8 cellular contexts compared by ENCODE assay signal in the genomic region with DNA sequence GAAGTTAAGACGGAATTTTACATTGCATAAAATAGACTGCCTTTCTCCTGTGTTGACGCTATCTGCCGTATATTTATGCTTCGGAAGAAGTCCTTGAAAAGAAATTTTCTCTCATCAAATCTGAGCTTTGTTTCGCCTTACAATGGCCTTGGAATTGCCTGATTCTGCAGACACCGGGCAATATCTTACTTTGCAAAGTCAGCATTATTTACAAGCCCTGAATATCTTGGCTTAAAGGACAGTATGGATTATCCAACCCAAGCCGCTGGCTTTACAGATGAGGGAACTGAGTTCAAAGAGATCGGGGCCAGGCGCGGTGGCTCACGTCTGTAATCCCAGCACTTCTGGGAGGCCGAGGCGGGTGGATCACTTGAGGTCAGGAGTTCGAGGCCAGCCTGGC. TPM values are rescaled to one million over a fixed set of nuclear protein-coding genes. Genes with fewer than 3 reads are reported as not detected.
DNase-seq lines count a peak whose midpoint lies in the region; ATAC-seq and TF ChIP-seq lines count a peak whose summit lies in the region.

No MANE protein-coding gene starts in this region.

- no peaks in the 10 kb centered on the region for H3K9me3 ChIP-seq in left ventricle myocardium inferior (replicated peaks)
- H3K9me3 ChIP-seq in muscle layer of colon (ENCODE audit: low read length) = no peaks in the 10 kb centered on the region
- H3K9me3 ChIP-seq in A673 (ENCODE audit: low read depth, low read length, poor library complexity, severe bottlenecking) = no peaks in the 10 kb centered on the region

- CTCF ChIA-PET in A673 (lab: Charles Lee) = no interaction called here

- POLR2A ChIA-PET in A673 (lab: Charles Lee; ENCODE audit: low non-redundant PET) = no interaction called here

- peak overlapping the region; percentile 98 for H3K4me3 ChIP-seq in left ventricle myocardium inferior
- H3K4me3 ChIP-seq in muscle layer of colon (ENCODE audit: low read depth in 1 of 2, low read length in 2 of 2) = peak overlapping the region in 1 of 2 donors; percentile 100
- H3K4me3 ChIP-seq in A673 (ENCODE audit: low read depth, low read length, poor library complexity, severe bottlenecking) = no peak overlapping the region

- no TSS peak for BruUV-seq in A673 (replicated peaks; lab: Mats Ljungman, UMichigan)

- H3K27ac ChIP-seq in left ventricle myocardium inferior (replicated peaks) (no peak overlapping the region), muscle layer of colon (ENCODE audit: low read depth, low read length) (no peak overlapping the region), A673 (ENCODE audit: low read depth, low read length, poor library complexity, severe bottlenecking) (no peak overlapping the region)

- peaks cover 4% of the 10 kb centered on the region for H3K36me3 Mint-ChIP-seq in activated naive CD8-positive, alpha-beta T cell treated with anti-CD3 and anti-CD28 coated beads, Interleukin-2, amount 50 U/mL, for 24 hours (ENCODE audit: low read depth)
- peaks cover 5% of the 10 kb centered on the region for H3K36me3 Mint-ChIP-seq in type B pancreatic cell

- H3K4me1 ChIP-seq in left ventricle myocardium inferior (peaks cover 42% of the 10 kb centered on the region), muscle layer of colon (ENCODE audit: insufficient read depth, low read length) (peaks cover 15% of the 10 kb centered on the region), A673 (ENCODE audit: insufficient read depth, low read length, poor library complexity, severe bottlenecking) (peaks cover 6% of the 10 kb centered on the region)

- no peaks in the 10 kb centered on the region for H3K9me3 Mint-ChIP-seq in activated naive CD8-positive, alpha-beta T cell treated with anti-CD3 and anti-CD28 coated beads, Interleukin-2, amount 50 U/mL, for 24 hours
- no peaks in the 10 kb centered on the region for H3K9me3 Mint-ChIP-seq in type B pancreatic cell

- peak overlapping the region; percentile 44 for H3K9ac ChIP-seq in muscle layer of colon (ENCODE audit: low read length)

- H3K27ac Mint-ChIP-seq in activated naive CD8-positive, alpha-beta T cell treated with anti-CD3 and anti-CD28 coated beads, Interleukin-2, amount 50 U/mL, for 24 hours = no peak overlapping the region
- H3K27ac Mint-ChIP-seq in type B pancreatic cell = no peak overlapping the region

- DNase-seq in left ventricle myocardium inferior = no peak
- DNase-seq in left ventricle myocardium superior = no peak
- DNase-seq in activated naive CD8-positive, alpha-beta T cell treated with anti-CD3 and anti-CD28 coated beads, Interleukin-2, amount 50 U/mL, for 24 hours = no peak
- DNase-seq in type B pancreatic cell (ENCODE audit: extremely low spot score, unreplicated experiment) = no peak
- DNase-seq in NCI-H1694 (lab: John Stamatoyannopoulos, UW) = no peak
- DNase-seq in A673 (ENCODE audit: low spot score) = no peak
- no peak for DNase-seq in HCEC 1CT

- no peak for TF ChIP-seq CTCF in left ventricle myocardium inferior (IDR thresholded peaks at IDR 0.05; ENCODE audit: borderline replicate concordance)
- no peak for TF ChIP-seq CTCF in type B pancreatic cell (conservative IDR thresholded peaks at IDR 0.05)
- TF ChIP-seq CTCF in A673 (conservative IDR thresholded peaks at IDR 0.05; ENCODE audit: low read depth, low read length) = no peak

- H3K27me3 ChIP-seq in left ventricle myocardium inferior (ENCODE audit: low read depth) = no peaks in the 10 kb centered on the region
- H3K27me3 ChIP-seq in muscle layer of colon (ENCODE audit: control insufficient read depth in 1 of 2, insufficient read depth in 2 of 2, low read length in 2 of 2) = no peaks in the 10 kb centered on the region
- H3K27me3 ChIP-seq in A673 (replicated peaks; ENCODE audit: insufficient read depth, low read depth, low read length, poor library complexity) = no peaks in the 10 kb centered on the region

- peak overlapping the region; percentile 92 for H3K4me3 Mint-ChIP-seq in activated naive CD8-positive, alpha-beta T cell treated with anti-CD3 and anti-CD28 coated beads, Interleukin-2, amount 50 U/mL, for 24 hours
- peak overlapping the region; percentile 96 for H3K4me3 Mint-ChIP-seq in type B pancreatic cell

- H3K36me3 ChIP-seq in left ventricle myocardium inferior = no peaks in the 10 kb centered on the region
- no peaks in the 10 kb centered on the region for H3K36me3 ChIP-seq in muscle layer of colon (ENCODE audit: insufficient read depth, low read length)
- H3K36me3 ChIP-seq in A673 (ENCODE audit: insufficient read depth, low read length, poor library complexity, severe bottlenecking) = no peaks in the 10 kb centered on the region

- intact Hi-C loops in left ventricle myocardium inferior (cut with micrococcal nuclease) (no loop called here), left ventricle myocardium superior (cut with micrococcal nuclease) (no loop called here), A673 (cut with micrococcal nuclease; ENCODE audit: unreplicated experiment) (loop anchor here (10.0 kb wide), 1 partner anchor 137 kb away; no protein-coding TSS in a partner anchor)

- H3K27me3 Mint-ChIP-seq in activated naive CD8-positive, alpha-beta T cell treated with anti-CD3 and anti-CD28 coated beads, Interleukin-2, amount 50 U/mL, for 24 hours = peaks cover 2% of the 10 kb centered on the region
- H3K27me3 Mint-ChIP-seq in type B pancreatic cell = peaks cover 14% of the 10 kb centered on the region

- H3K4me1 Mint-ChIP-seq in activated naive CD8-positive, alpha-beta T cell treated with anti-CD3 and anti-CD28 coated beads, Interleukin-2, amount 50 U/mL, for 24 hours = peaks cover 34% of the 10 kb centered on the region
- H3K4me1 Mint-ChIP-seq in type B pancreatic cell (ENCODE audit: unreplicated experiment) = peaks cover 20% of the 10 kb centered on the region

- no peak for ATAC-seq in left ventricle myocardium superior
- ATAC-seq in activated naive CD8-positive, alpha-beta T cell treated with anti-CD3 and anti-CD28 coated beads, Interleukin-2, amount 50 U/mL, for 24 hours = no peak

RNA-seq across cellular contexts. Expression of a gene that starts 1.1 kb away (rescaled TPM):
- total RNA-seq in left ventricle myocardium inferior (30.3 TPM), left ventricle myocardium superior (27.3 TPM), type B pancreatic cell (ENCODE audit: low replicate concordance) (32.4 and 38.0 TPM in 2 replicates), A673 (2021) (4.0 and 5.5 TPM in 2 replicates)
